In genomic region chr20:50563133-50563944, GRCh38 we compare ENCODE assay signal across 1 cellular context.
A peak's percentile ranks its signal among the peaks of the same experiment; 100 is the strongest.
TF ChIP-seq lines count a peak whose summit lies in the region.

No MANE protein-coding gene starts in this region.

TF ChIP-seq in HepG2, 621 proteins besides CTCF, POLR2A, EP300 and RAD21 (continued from another document):
- TF ChIP-seq TBX2 (CRISPR knock-in tag; IDR thresholded peaks at IDR 0.05; ENCODE audit: borderline replicate concordance) (peak; percentile 77), ESRRA (CRISPR knock-in tag; IDR thresholded peaks at IDR 0.05; ENCODE audit: low read depth) (peak; percentile 71; the same call in 1 of the 2 replicates), HNF4A (CRISPR knock-in tag; IDR thresholded peaks at IDR 0.05) (peak; percentile 41; the same call in 1 of the 2 replicates), ELF3 (CRISPR knock-in tag; IDR thresholded peaks at IDR 0.05) (no peak), ISX (CRISPR knock-in tag; conservative IDR thresholded peaks at IDR 0.05) (no peak), THAP9 (CRISPR knock-in tag; IDR thresholded peaks at IDR 0.05; ENCODE audit: borderline replicate concordance) (no peak), SNAI1 (CRISPR knock-in tag; IDR thresholded peaks at IDR 0.05; ENCODE audit: borderline replicate concordance) (0 out of 2 replicates have a peak, but pooled peaks have one; percentile 52), ZBTB7B (CRISPR knock-in tag; IDR thresholded peaks at IDR 0.05) (peak; percentile 43; the same call in 1 of the 2 replicates), NCOA2 (CRISPR knock-in tag; IDR thresholded peaks at IDR 0.05) (peak; percentile 53; the same call in 1 of the 2 replicates), KLF12 (CRISPR knock-in tag; IDR thresholded peaks at IDR 0.05; ENCODE audit: borderline replicate concordance) (0 out of 2 replicates have a peak, but pooled peaks have one; percentile 14), TEAD3 (CRISPR knock-in tag; optimal IDR thresholded peaks at IDR 0.05; ENCODE audit: borderline replicate concordance) (peak; percentile 26), ETV6 (CRISPR knock-in tag; conservative IDR thresholded peaks at IDR 0.05) (no peak), KDM1A (CRISPR knock-in tag; IDR thresholded peaks at IDR 0.05) (no peak), ZNF292 (CRISPR knock-in tag; IDR thresholded peaks at IDR 0.05; ENCODE audit: borderline replicate concordance, low read depth) (peak; percentile 84; the same call in 1 of the 2 replicates), CEBPB (IDR thresholded peaks at IDR 0.05; ENCODE audit: borderline replicate concordance, low read depth, low read length) (peak; percentile 46; the same call in 1 of the 2 replicates), HOMEZ (CRISPR knock-in tag; IDR thresholded peaks at IDR 0.05; ENCODE audit: low read depth) (0 out of 2 replicates have a peak, but pooled peaks have one; percentile 19), HNRNPK (IDR thresholded peaks at IDR 0.05; ENCODE audit: low read depth, low read length, poor library complexity, severe bottlenecking) (peak; percentile 40), HDAC1 (CRISPR knock-in tag; IDR thresholded peaks at IDR 0.05) (0 out of 2 replicates have a peak, but pooled peaks have one; percentile 11), CSRNP1 (CRISPR knock-in tag; IDR thresholded peaks at IDR 0.05) (0 out of 2 replicates have a peak, but pooled peaks have one; percentile 11), ZMAT3 (CRISPR knock-in tag; conservative IDR thresholded peaks at IDR 0.05) (0 out of 2 replicates have a peak, but pooled peaks have one; percentile 45), ZSCAN20 (CRISPR knock-in tag; IDR thresholded peaks at IDR 0.05; ENCODE audit: borderline replicate concordance) (peak; percentile 42; the same call in 1 of the 2 replicates), SOX6 (IDR thresholded peaks at IDR 0.05) (no peak), SOX6 (CRISPR knock-in tag; IDR thresholded peaks at IDR 0.05) (peak; percentile 62), KMT2A (CRISPR knock-in tag; IDR thresholded peaks at IDR 0.05) (0 out of 2 replicates have a peak, but pooled peaks have one; percentile 35), ZNF121 (CRISPR knock-in tag; IDR thresholded peaks at IDR 0.05) (0 out of 2 replicates have a peak, but pooled peaks have one; percentile 14), ZNF431 (CRISPR knock-in tag; IDR thresholded peaks at IDR 0.05; ENCODE audit: borderline replicate concordance, low read depth) (no peak), ZNF644 (CRISPR knock-in tag; IDR thresholded peaks at IDR 0.05; ENCODE audit: low read depth) (peak; percentile 77), NAIF1 (CRISPR knock-in tag; IDR thresholded peaks at IDR 0.05; ENCODE audit: borderline replicate concordance) (no peak), RXRA (CRISPR knock-in tag; IDR thresholded peaks at IDR 0.05) (peak; percentile 36; the same call in 1 of the 2 replicates), ZNF552 (CRISPR knock-in tag; IDR thresholded peaks at IDR 0.05; ENCODE audit: borderline replicate concordance) (peak; percentile 50; the same call in 1 of the 2 replicates), ZNF607 (CRISPR knock-in tag; IDR thresholded peaks at IDR 0.05; ENCODE audit: borderline replicate concordance) (peak; percentile 30; the same call in 1 of the 2 replicates), POGK (CRISPR knock-in tag; conservative IDR thresholded peaks at IDR 0.05) (0 out of 2 replicates have a peak, but pooled peaks have one; percentile 58), ZNF331 (CRISPR knock-in tag; IDR thresholded peaks at IDR 0.05) (0 out of 2 replicates have a peak, but pooled peaks have one; percentile 21), RXRB (CRISPR knock-in tag; IDR thresholded peaks at IDR 0.05; ENCODE audit: borderline replicate concordance) (0 out of 2 replicates have a peak, but pooled peaks have one; percentile 62), XRCC5 (optimal IDR thresholded peaks at IDR 0.05; ENCODE audit: low read length) (peak; percentile 73)
- TF ChIP-seq, protein P1, sequence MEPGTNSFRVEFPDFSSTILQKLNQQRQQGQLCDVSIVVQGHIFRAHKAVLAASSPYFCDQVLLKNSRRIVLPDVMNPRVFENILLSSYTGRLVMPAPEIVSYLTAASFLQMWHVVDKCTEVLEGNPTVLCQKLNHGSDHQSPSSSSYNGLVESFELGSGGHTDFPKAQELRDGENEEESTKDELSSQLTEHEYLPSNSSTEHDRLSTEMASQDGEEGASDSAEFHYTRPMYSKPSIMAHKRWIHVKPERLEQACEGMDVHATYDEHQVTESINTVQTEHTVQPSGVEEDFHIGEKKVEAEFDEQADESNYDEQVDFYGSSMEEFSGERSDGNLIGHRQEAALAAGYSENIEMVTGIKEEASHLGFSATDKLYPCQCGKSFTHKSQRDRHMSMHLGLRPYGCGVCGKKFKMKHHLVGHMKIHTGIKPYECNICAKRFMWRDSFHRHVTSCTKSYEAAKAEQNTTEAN (CRISPR knock-in tag; conservative IDR thresholded peaks at IDR 0.05): 0 out of 2 replicates have a peak, but pooled peaks have one; percentile 19
- TF ChIP-seq, protein P2, sequence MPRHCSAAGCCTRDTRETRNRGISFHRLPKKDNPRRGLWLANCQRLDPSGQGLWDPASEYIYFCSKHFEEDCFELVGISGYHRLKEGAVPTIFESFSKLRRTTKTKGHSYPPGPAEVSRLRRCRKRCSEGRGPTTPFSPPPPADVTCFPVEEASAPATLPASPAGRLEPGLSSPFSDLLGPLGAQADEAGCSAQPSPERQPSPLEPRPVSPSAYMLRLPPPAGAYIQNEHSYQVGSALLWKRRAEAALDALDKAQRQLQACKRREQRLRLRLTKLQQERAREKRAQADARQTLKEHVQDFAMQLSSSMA (CRISPR knock-in tag; IDR thresholded peaks at IDR 0.05): 0 out of 2 replicates have a peak, but pooled peaks have one; percentile 48
- TF ChIP-seq, protein P3, sequence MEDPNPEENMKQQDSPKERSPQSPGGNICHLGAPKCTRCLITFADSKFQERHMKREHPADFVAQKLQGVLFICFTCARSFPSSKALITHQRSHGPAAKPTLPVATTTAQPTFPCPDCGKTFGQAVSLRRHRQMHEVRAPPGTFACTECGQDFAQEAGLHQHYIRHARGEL (CRISPR knock-in tag; IDR thresholded peaks at IDR 0.05): no peak
- TF ChIP-seq, protein P4, sequence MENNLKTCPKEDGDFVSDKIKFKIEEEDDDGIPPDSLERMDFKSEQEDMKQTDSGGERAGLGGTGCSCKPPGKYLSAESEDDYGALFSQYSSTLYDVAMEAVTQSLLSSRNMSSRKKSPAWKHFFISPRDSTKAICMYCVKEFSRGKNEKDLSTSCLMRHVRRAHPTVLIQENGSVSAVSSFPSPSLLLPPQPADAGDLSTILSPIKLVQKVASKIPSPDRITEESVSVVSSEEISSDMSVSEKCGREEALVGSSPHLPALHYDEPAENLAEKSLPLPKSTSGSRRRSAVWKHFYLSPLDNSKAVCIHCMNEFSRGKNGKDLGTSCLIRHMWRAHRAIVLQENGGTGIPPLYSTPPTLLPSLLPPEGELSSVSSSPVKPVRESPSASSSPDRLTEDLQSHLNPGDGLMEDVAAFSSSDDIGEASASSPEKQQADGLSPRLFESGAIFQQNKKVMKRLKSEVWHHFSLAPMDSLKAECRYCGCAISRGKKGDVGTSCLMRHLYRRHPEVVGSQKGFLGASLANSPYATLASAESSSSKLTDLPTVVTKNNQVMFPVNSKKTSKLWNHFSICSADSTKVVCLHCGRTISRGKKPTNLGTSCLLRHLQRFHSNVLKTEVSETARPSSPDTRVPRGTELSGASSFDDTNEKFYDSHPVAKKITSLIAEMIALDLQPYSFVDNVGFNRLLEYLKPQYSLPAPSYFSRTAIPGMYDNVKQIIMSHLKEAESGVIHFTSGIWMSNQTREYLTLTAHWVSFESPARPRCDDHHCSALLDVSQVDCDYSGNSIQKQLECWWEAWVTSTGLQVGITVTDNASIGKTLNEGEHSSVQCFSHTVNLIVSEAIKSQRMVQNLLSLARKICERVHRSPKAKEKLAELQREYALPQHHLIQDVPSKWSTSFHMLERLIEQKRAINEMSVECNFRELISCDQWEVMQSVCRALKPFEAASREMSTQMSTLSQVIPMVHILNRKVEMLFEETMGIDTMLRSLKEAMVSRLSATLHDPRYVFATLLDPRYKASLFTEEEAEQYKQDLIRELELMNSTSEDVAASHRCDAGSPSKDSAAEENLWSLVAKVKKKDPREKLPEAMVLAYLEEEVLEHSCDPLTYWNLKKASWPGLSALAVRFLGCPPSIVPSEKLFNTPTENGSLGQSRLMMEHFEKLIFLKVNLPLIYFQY (CRISPR knock-in tag; IDR thresholded peaks at IDR 0.05; ENCODE audit: borderline replicate concordance): no peak
